In genomic region chr4:31545330-31545729, GRCh38 we compare ENCODE assay signal across 27 cellular contexts.
"Had no signal": no experiment of that assay in that cellular context is flagged by ENCODE, and none has a peak within 500 bp of the region (broad histone marks: within the 10 kb centered on the region; RNA-seq: fewer than 3 reads in every experiment).

No MANE protein-coding gene starts in this region.

- H3K4me1 ChIP-seq: lower lobe of right lung, pancreas, prostate gland, spleen, tibial artery, upper lobe of right lung had no signal

- H3K9me3 ChIP-seq: lower lobe of right lung, pancreas, prostate gland, tibial artery, upper lobe of right lung, vagina had no signal

- H3K27me3 ChIP-seq: pancreas, spleen, tibial artery, upper lobe of right lung, vagina had no signal

- DNase-seq: effector CD4-positive, alpha-beta T cell; endodermal cell; foreskin melanocyte; head of caudate nucleus; hypothalamus; lower lobe of right lung; midbrain; naive B cell; nephron progenitor cell; nucleus accumbens; pancreas; spleen; stimulated activated CD4-positive, alpha-beta T cell treated with anti-CD3 and anti-CD28 coated beads, Interleukin-15, amount 100 ng/mL, for 24 hours; stimulated activated CD4-positive, alpha-beta T cell treated with anti-CD3 and anti-CD28 coated beads, Interleukin-1b, Interleukin-23, amount 100 ng/mL, for 48 hours; stimulated activated CD4-positive, alpha-beta T cell treated with anti-CD3 and anti-CD28 coated beads, Interleukin-4, amount 100 ng/mL, for 24 hours; tibial artery; upper lobe of right lung had no signal

- H3K36me3 ChIP-seq: lower lobe of right lung, pancreas, prostate gland, spleen, tibial artery, upper lobe of right lung, vagina had no signal

- FAIRE-seq: endothelial cell of umbilical vein, islet of Langerhans had no signal

- H3K27me3 Mint-ChIP-seq: memory B cell; naive B cell; stimulated activated memory B cell treated with anti-CD40 and anti-IgM and Interleukin-4, amounts not matched to agents 10 μg/mL and 1 μg/mL and 100 μg/mL, for 72 hours; stimulated activated naive CD8-positive, alpha-beta T cell treated with anti-CD3 and anti-CD28 coated beads, Interleukin-15, Interleukin-2, amounts not matched to agents 100 ng/mL and 50 ng/mL, for 24 hours had no signal

- H3K27ac Mint-ChIP-seq: endodermal cell; memory B cell; naive B cell; nephron progenitor cell; stimulated activated memory B cell treated with anti-CD40 and anti-IgM and Interleukin-4, amounts not matched to agents 10 μg/mL and 1 μg/mL and 100 μg/mL, for 72 hours; stimulated activated naive CD8-positive, alpha-beta T cell treated with anti-CD3 and anti-CD28 coated beads, Interleukin-15, Interleukin-2, amounts not matched to agents 100 ng/mL and 50 ng/mL, for 24 hours had no signal

- H3K9me3 Mint-ChIP-seq: endodermal cell; memory B cell; nephron progenitor cell; stimulated activated memory B cell treated with anti-CD40 and anti-IgM and Interleukin-4, amounts not matched to agents 10 μg/mL and 1 μg/mL and 100 μg/mL, for 72 hours had no signal

- H3K36me3 Mint-ChIP-seq: memory B cell; naive B cell; stimulated activated memory B cell treated with anti-CD40 and anti-IgM and Interleukin-4, amounts not matched to agents 10 μg/mL and 1 μg/mL and 100 μg/mL, for 72 hours had no signal

- ATAC-seq: left lobe of liver; lower lobe of right lung; pancreas; sciatic nerve; stimulated activated memory B cell treated with anti-CD40 and anti-IgM and Interleukin-4, amounts not matched to agents 10 μg/mL and 1 μg/mL and 100 μg/mL, for 72 hours; upper lobe of right lung had no signal

- H3K27ac ChIP-seq: coronary artery, lower lobe of right lung, pancreas, prostate gland, spleen, tibial artery, upper lobe of right lung, vagina had no signal

- H3K4me3 ChIP-seq: coronary artery, lower lobe of right lung, pancreas, prostate gland, spleen, tibial artery, upper lobe of right lung, vagina had no signal

- H3K4me3 Mint-ChIP-seq: endodermal cell; memory B cell; naive B cell; nephron progenitor cell; stimulated activated memory B cell treated with anti-CD40 and anti-IgM and Interleukin-4, amounts not matched to agents 10 μg/mL and 1 μg/mL and 100 μg/mL, for 72 hours; stimulated activated naive CD8-positive, alpha-beta T cell treated with anti-CD3 and anti-CD28 coated beads, Interleukin-15, Interleukin-2, amounts not matched to agents 100 ng/mL and 50 ng/mL, for 24 hours had no signal

- H3K4me1 Mint-ChIP-seq: memory B cell; naive B cell; nephron progenitor cell; stimulated activated memory B cell treated with anti-CD40 and anti-IgM and Interleukin-4, amounts not matched to agents 10 μg/mL and 1 μg/mL and 100 μg/mL, for 72 hours had no signal
